ENCODE assay signal across 19 cellular contexts in the genomic region with DNA sequence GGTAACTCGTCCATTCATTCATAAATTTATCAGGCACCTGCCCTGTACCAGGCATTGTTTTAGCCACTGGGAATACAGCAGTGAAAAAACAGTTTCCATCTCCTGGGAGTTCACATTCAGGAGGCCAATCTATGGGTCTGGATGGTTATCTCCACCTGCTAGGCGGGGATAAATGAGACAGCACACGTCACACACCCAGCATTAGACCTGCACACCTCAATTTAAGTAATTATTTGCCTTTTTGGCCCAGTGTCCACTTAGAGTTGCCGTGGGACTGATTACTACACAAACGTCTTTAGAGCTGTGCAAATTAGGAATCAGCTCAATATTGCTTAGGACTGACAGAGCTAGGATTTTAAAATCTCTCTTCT. TPM values are rescaled to one million over a fixed set of nuclear protein-coding genes. Genes with fewer than 3 reads are reported as not detected.
DNase-seq lines count a peak whose midpoint lies in the region; ATAC-seq and TF ChIP-seq lines count a peak whose summit lies in the region.
"Had no signal": no experiment of that assay in that cellular context is flagged by ENCODE, and none has a peak within 500 bp of the region (broad histone marks: within the 10 kb centered on the region; RNA-seq: fewer than 3 reads in every experiment).

No MANE protein-coding gene starts in this region.

- no peak overlapping the region for H4K12ac ChIP-seq in trophoblast cell (ENCODE audit: low read depth, low read length)

- H3K4me3 ChIP-seq in OCI-LY1 (ENCODE audit: low read depth, low read length, poor library complexity, severe bottlenecking) (no peak overlapping the region), hepatocyte (no peak overlapping the region), trophoblast cell (ENCODE audit: low read depth, low read length) (no peak overlapping the region)
- H3K4me3 ChIP-seq: cardiac muscle cell, smooth muscle cell had no signal

- ATAC-seq in GM19023 (IDR thresholded peaks at IDR 0.05; ENCODE audit: unreplicated experiment) (no peak), HG03159 (IDR thresholded peaks at IDR 0.05; ENCODE audit: unreplicated experiment) (no peak)
- ATAC-seq: left cardiac atrium had no signal

- H2AFZ ChIP-seq in OCI-LY1 (ENCODE audit: low read length) (no peak overlapping the region), hepatocyte (no peak overlapping the region), trophoblast cell (ENCODE audit: insufficient read depth, low read length, poor library complexity) (no peak overlapping the region)

- TF ChIP-seq CTCF in OCI-LY1 (IDR thresholded peaks at IDR 0.05; ENCODE audit: low read length), result no peak
- no peak for TF ChIP-seq CTCF in hepatocyte (IDR thresholded peaks at IDR 0.05; ENCODE audit: poor library complexity)

- H3K9me2 ChIP-seq in OCI-LY1 (ENCODE audit: low read depth, low read length) (no peaks in the 10 kb centered on the region), hepatocyte (replicated peaks; ENCODE audit: insufficient read depth) (no peaks in the 10 kb centered on the region)

- H3K79me2 ChIP-seq in OCI-LY1 (ENCODE audit: insufficient read depth, low read length) (0 out of 2 replicates have a peak, but pooled peaks cover 3% of the 10 kb centered on the region), hepatocyte (peaks cover 2% of the 10 kb centered on the region), trophoblast cell (ENCODE audit: control insufficient read depth, insufficient read depth, low read length, poor library complexity) (peaks cover 2% of the 10 kb centered on the region)

- H2BK12ac ChIP-seq in trophoblast cell (ENCODE audit: low read length), result peak overlapping the region; percentile 23

- H2BK5ac ChIP-seq in trophoblast cell (ENCODE audit: low read depth, low read length, poor library complexity), result no peak overlapping the region

- DNase-seq in NCI-H2227 (lab: John Stamatoyannopoulos, UW; ENCODE audit: unreplicated experiment), result peak; percentile 33
- no peak for DNase-seq in NCI-H2227 treated with DMSO at 0.1 percent for 48 hours (lab: John Stamatoyannopoulos, UW)
- no peak for DNase-seq in hepatocyte (ENCODE audit: low spot score)
- DNase-seq in trophoblast cell, result peak; percentile 64 to 70
- no peak for DNase-seq in DMS114 treated with DMSO at 0.1 percent for 48 hours (lab: John Stamatoyannopoulos, UW; ENCODE audit: unreplicated experiment)
- DNase-seq: effector CD4-positive, alpha-beta T cell; HCEC 1CT; left cardiac atrium; SIG-M5 had no signal

- peak overlapping the region; percentile 50; the same call in 1 of the 2 replicates for H3K4me2 ChIP-seq in OCI-LY1 (ENCODE audit: low read length)
- peak overlapping the region; percentile 31 for H3K4me2 ChIP-seq in hepatocyte
- H3K4me2 ChIP-seq in trophoblast cell (ENCODE audit: low read length), result no peak overlapping the region
- H3K4me2 ChIP-seq: KMS-11, smooth muscle cell had no signal

- H3K9ac ChIP-seq in OCI-LY1 (ENCODE audit: low read length) (peak overlapping the region; percentile 30; the same call in 1 of the 2 replicates), trophoblast cell (ENCODE audit: low read length) (no peak overlapping the region)
- H3K9ac ChIP-seq: KMS-11 had no signal

- peaks cover 9% of the 10 kb centered on the region; the same call in 1 of the 2 replicates for H3K36me3 ChIP-seq in OCI-LY1 (ENCODE audit: insufficient read depth, low read length)
- no peaks in the 10 kb centered on the region for H3K36me3 ChIP-seq in hepatocyte (replicated peaks; ENCODE audit: insufficient read depth, low read depth)
- no peaks in the 10 kb centered on the region for H3K36me3 ChIP-seq in trophoblast cell (ENCODE audit: control insufficient read depth in 1 of 2, insufficient read depth in 2 of 2, low read length in 2 of 2)
- H3K36me3 ChIP-seq: cardiac muscle cell had no signal

- H3K4me1 ChIP-seq in OCI-LY1 (ENCODE audit: insufficient read depth, low read length, severe bottlenecking) (peaks cover 58% of the 10 kb centered on the region), hepatocyte (ENCODE audit: insufficient read depth) (peaks cover 30% of the 10 kb centered on the region), trophoblast cell (ENCODE audit: control insufficient read depth in 1 of 2, insufficient read depth in 2 of 2, low read length in 2 of 2) (peaks cover 39 to 47% of the 10 kb centered on the region in 2 experiments)

- no peak overlapping the region for H4K8ac ChIP-seq in trophoblast cell (ENCODE audit: low read depth, low read length)

- H2AK5ac ChIP-seq in trophoblast cell (ENCODE audit: low read length), result no peak overlapping the region

- peak overlapping the region; percentile 55 for H2BK120ac ChIP-seq in trophoblast cell (ENCODE audit: insufficient read depth, low read length, poor library complexity)

- no peaks in the 10 kb centered on the region for H3K27me3 ChIP-seq in OCI-LY1 (ENCODE audit: insufficient read depth, low read length)
- no peaks in the 10 kb centered on the region for H3K27me3 ChIP-seq in hepatocyte
- H3K27me3 ChIP-seq in trophoblast cell (ENCODE audit: insufficient read depth, low read length), result no peaks in the 10 kb centered on the region
- H3K27me3 ChIP-seq: cardiac muscle cell had no signal

- H3K18ac ChIP-seq in trophoblast cell (ENCODE audit: low read length), result no peak overlapping the region

- H3K27ac ChIP-seq in OCI-LY1 (ENCODE audit: low read depth, low read length, poor library complexity, severe bottlenecking), result peak overlapping the region; percentile 89
- H3K27ac ChIP-seq in hepatocyte, result peak overlapping the region; percentile 69
- H3K27ac ChIP-seq in trophoblast cell (ENCODE audit: low read depth, low read length), result no peak overlapping the region
- H3K27ac ChIP-seq: cardiac muscle cell, KMS-11 had no signal

- H3K79me1 ChIP-seq in trophoblast cell (ENCODE audit: low read length), result peaks cover 32% of the 10 kb centered on the region

- H3F3A ChIP-seq in OCI-LY1 (ENCODE audit: insufficient read depth, low read length), result no peaks in the 10 kb centered on the region

- no peaks in the 10 kb centered on the region for H4K20me1 ChIP-seq in OCI-LY1 (ENCODE audit: insufficient read depth, low read length)
- no peaks in the 10 kb centered on the region for H4K20me1 ChIP-seq in hepatocyte (ENCODE audit: insufficient read depth, poor library complexity, severe bottlenecking)

- H4K91ac ChIP-seq in trophoblast cell (ENCODE audit: low read depth, low read length), result peak overlapping the region; percentile 56

- H3K9me3 ChIP-seq in OCI-LY1 (ENCODE audit: low read length) (peaks cover 3% of the 10 kb centered on the region; the same call in 1 of the 2 replicates), hepatocyte (ENCODE audit: low read depth) (no peaks in the 10 kb centered on the region), trophoblast cell (ENCODE audit: insufficient read depth, low read depth, low read length) (no peaks in the 10 kb centered on the region)

- no peak overlapping the region for H3K14ac ChIP-seq in trophoblast cell (ENCODE audit: low read length)

- H3K4ac ChIP-seq in trophoblast cell (ENCODE audit: low read depth, low read length), result no peak overlapping the region

- no peak overlapping the region for H3K23ac ChIP-seq in trophoblast cell (ENCODE audit: low read length)

- WGBS in hepatocyte (ENCODE audit: low lambda C conversion rate, missing lambda C conversion rate), result 55% methylated on average over 5 of the region's 5 CpGs
- WGBS in trophoblast cell (ENCODE audit: extremely low coverage, insufficient coverage, insufficient read length), result no CpG with 5 or more reads among the region's 5 CpGs

RNA-seq across cellular contexts. Expression of gene STK10, which starts 46.1 kb away (rescaled TPM):
- total RNA-seq in hepatocyte, result 5.2 and 19.3 TPM in 2 replicates
- 11.3 and 18.0 TPM in 2 replicates for polyA plus RNA-seq in hepatocyte
- polyA plus RNA-seq in trophoblast cell (2013), result 29.6 and 30.3 TPM in 2 replicates

RNA-seq across cellular contexts. Expression of gene EFCAB9, which starts 52.0 kb away (rescaled TPM):
- total RNA-seq in hepatocyte, result not detected in 2 replicates
- polyA plus RNA-seq in hepatocyte, result not detected in 2 replicates
- polyA plus RNA-seq in trophoblast cell (2013), result not detected in 2 replicates
- total RNA-seq: cardiac muscle cell, fibroblast of lung, left cardiac atrium, mucosa of gallbladder, smooth muscle cell, urinary bladder had no signal
- polyA plus RNA-seq: adipose tissue, cardiac muscle cell, fibroblast of lung, smooth muscle cell, urinary bladder had no signal

Comparison
In these comparisons a context has a peak if more than half of its experiments do, and no peak if none do; other contexts are left out.
1. DNase-seq: peak in NCI-H2227 (single experiment) and trophoblast cell (2 of 2); none in NCI-H2227 treated with DMSO at 0.1 percent for 48 hours (single experiment), hepatocyte (single experiment) and DMS114 treated with DMSO at 0.1 percent for 48 hours (single experiment).